Comparison of ENCODE assay signal across 9 cellular contexts in the genomic region with DNA sequence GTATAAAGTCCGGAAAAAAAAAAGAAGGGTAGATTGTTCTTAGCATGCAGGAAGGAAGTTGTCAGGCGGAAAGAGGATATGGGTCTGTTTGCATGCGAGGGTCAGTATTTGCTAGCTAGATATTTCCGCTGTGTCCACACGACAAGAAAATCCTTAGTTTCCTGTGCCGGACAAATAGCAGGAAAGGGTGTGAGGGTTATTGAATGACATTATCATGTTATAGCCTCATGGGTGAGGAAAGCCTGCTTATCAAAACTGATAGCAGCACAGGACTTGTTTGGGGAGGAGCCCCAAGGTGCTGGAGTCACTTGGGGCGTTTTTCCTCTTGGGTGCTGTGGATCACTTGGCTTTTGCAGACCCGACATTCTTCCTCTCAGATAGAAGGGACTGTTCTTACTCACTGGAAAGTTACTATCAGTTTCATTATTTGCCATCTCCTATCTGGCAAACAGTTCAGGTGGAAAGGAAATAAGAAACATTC.
DNase-seq lines count a peak whose midpoint lies in the region; ATAC-seq, FAIRE-seq and TF ChIP-seq lines count a peak whose summit lies in the region.
"Had no signal": no experiment of that assay in that cellular context is flagged by ENCODE, and none has a peak within 500 bp of the region (broad histone marks: within the 10 kb centered on the region; RNA-seq: fewer than 3 reads in every experiment).

No MANE protein-coding gene starts in this region.

- peaks cover 29% of the 10 kb centered on the region for H3K4me1 Mint-ChIP-seq in nephron
- peaks cover 8% of the 10 kb centered on the region for H3K4me1 Mint-ChIP-seq in activated T-helper 2 cell treated with anti-CD3 and anti-CD28 coated beads, Interferon-gamma antibody, Interleukin-2, Interleukin-4, amounts not matched to agents 10 μg/mL and 5 μg/mL and 100 μg/mL, durations not matched to agents 14 hours and 24 hours and 36 hours (ENCODE audit: low read depth)

- H3K4me3 Mint-ChIP-seq in nephron, result no peak overlapping the region
- no peak overlapping the region for H3K4me3 Mint-ChIP-seq in activated T-helper 2 cell treated with anti-CD3 and anti-CD28 coated beads, Interferon-gamma antibody, Interleukin-2, Interleukin-4, amounts not matched to agents 10 μg/mL and 5 μg/mL and 100 μg/mL, durations not matched to agents 14 hours and 24 hours and 36 hours (ENCODE audit: low read depth)

- DNase-seq in GM12878 (ENCODE audit: low read depth, low spot score) (no peak), CD1c-positive myeloid dendritic cell (ENCODE audit: extremely low spot score) (no peak), GM10248 (ENCODE audit: extremely low spot score) (no peak), GM23248 (no peak)
- no peak for DNase-seq in activated T-helper 2 cell treated with anti-CD3 and anti-CD28 coated beads, Interferon-gamma antibody, Interleukin-2, Interleukin-4, amounts not matched to agents 10 μg/mL and 5 μg/mL and 100 μg/mL, durations not matched to agents 14 hours and 24 hours and 36 hours (ENCODE audit: low spot score)

- no peak for TF ChIP-seq EP300 in GM12878 (IDR thresholded peaks at IDR 0.05; ENCODE audit: borderline replicate concordance in 1 of 2, control insufficient read depth in 1 of 2, low read depth in 2 of 2, low read length in 2 of 2)

- FAIRE-seq in GM12878 (lab: Jason Lieb, UNC), result no peak

- TF ChIP-seq CTCF in GM12878 (IDR thresholded peaks at IDR 0.05 in 2 of 3, conservative IDR thresholded peaks at IDR 0.05 in 1 of 3; ENCODE audit: control insufficient read depth in 2 of 3, extremely low read depth in 1 of 3, insufficient read depth in 1 of 3, low read depth in 3 of 3, low read length in 3 of 3), result no peak
- TF ChIP-seq CTCF in nephron (IDR thresholded peaks at IDR 0.05; ENCODE audit: unreplicated experiment in 3 of 3), result no peak
- no peak for TF ChIP-seq CTCF in GM10248 (IDR thresholded peaks at IDR 0.05; ENCODE audit: control extremely low read depth, extremely low read depth, low read depth, missing control alignments)

- no peak overlapping the region for H3K4me3 ChIP-seq in GM12878
- no peak overlapping the region for H3K4me3 ChIP-seq in GM23248
- H3K4me3 ChIP-seq: tibial nerve had no signal

- H3K79me2 ChIP-seq in GM12878 (ENCODE audit: control insufficient read depth, insufficient read depth, low read length) (no peaks in the 10 kb centered on the region), GM23248 (ENCODE audit: insufficient read depth) (no peaks in the 10 kb centered on the region)

- H3K4me1 ChIP-seq in GM12878 (ENCODE audit: control insufficient read depth, insufficient read depth, low read length) (no peaks in the 10 kb centered on the region), GM23248 (ENCODE audit: insufficient read depth) (peaks cover 10% of the 10 kb centered on the region; the same call in 1 of the 2 replicates)

- no peaks in the 10 kb centered on the region for H3K9me3 ChIP-seq in GM12878 (replicated peaks; ENCODE audit: control insufficient read depth, insufficient read depth, low read length)
- no peaks in the 10 kb centered on the region for H3K9me3 ChIP-seq in GM23248 (ENCODE audit: low read depth)
- H3K9me3 ChIP-seq: tibial nerve had no signal

- H3K9ac ChIP-seq in GM12878 (ENCODE audit: control insufficient read depth, insufficient read depth, low read length), result no peak overlapping the region
- no peak overlapping the region for H3K9ac ChIP-seq in GM23248

- ATAC-seq in GM18858 (IDR thresholded peaks at IDR 0.05; ENCODE audit: unreplicated experiment) (peak; percentile 66), HG02981 (IDR thresholded peaks at IDR 0.05; ENCODE audit: unreplicated experiment) (peak; percentile 59), GM12878 (peak; percentile 62)

- H3K9me2 ChIP-seq in GM23248 (ENCODE audit: insufficient read depth), result no peaks in the 10 kb centered on the region; the same call in 1 of the 2 replicates

- H3K27me3 ChIP-seq in GM12878 (replicated peaks in 1 of 2; ENCODE audit: control insufficient read depth in 2 of 2, insufficient read depth in 2 of 2, low read length in 1 of 2), result no peaks in the 10 kb centered on the region
- no peaks in the 10 kb centered on the region for H3K27me3 ChIP-seq in GM23248 (replicated peaks; ENCODE audit: insufficient read depth)
- H3K27me3 ChIP-seq: tibial nerve had no signal

- no peaks in the 10 kb centered on the region for H3K36me3 Mint-ChIP-seq in nephron (ENCODE audit: low read depth)
- H3K36me3 Mint-ChIP-seq in activated T-helper 2 cell treated with anti-CD3 and anti-CD28 coated beads, Interferon-gamma antibody, Interleukin-2, Interleukin-4, amounts not matched to agents 10 μg/mL and 5 μg/mL and 100 μg/mL, durations not matched to agents 14 hours and 24 hours and 36 hours (ENCODE audit: low read depth), result no peaks in the 10 kb centered on the region

- TF ChIP-seq POLR2A in GM12878 (IDR thresholded peaks at IDR 0.05; ENCODE audit: low read depth, low read length), result no peak

- in situ Hi-C loops in GM12878 (cut with MboI), result no loop called here
- in situ Hi-C loops in GM23248 (cut with MboI), result no loop called here

- H2AFZ ChIP-seq in GM12878 (ENCODE audit: control insufficient read depth, low read depth, low read length) (no peak overlapping the region), GM23248 (no peak overlapping the region)

- H3K27ac Mint-ChIP-seq in nephron, result peak overlapping the region; percentile 12 to 66 (median 34)
- H3K27ac Mint-ChIP-seq in activated T-helper 2 cell treated with anti-CD3 and anti-CD28 coated beads, Interferon-gamma antibody, Interleukin-2, Interleukin-4, amounts not matched to agents 10 μg/mL and 5 μg/mL and 100 μg/mL, durations not matched to agents 14 hours and 24 hours and 36 hours, result no peak overlapping the region

- peaks cover 6% of the 10 kb centered on the region; the same call in 1 of the 2 replicates for H3F3A ChIP-seq in GM23248 (ENCODE audit: insufficient read depth)

- CTCF ChIA-PET in GM12878 (lab: Yijun Ruan, JAX) (no interaction called here), GM10248 (lab: Yijun Ruan, JAX) (interaction anchor here (1.0 kb wide), 2 partner anchors 11 to 55 kb away, joined by 3 read pairs; no protein-coding TSS in a partner anchor)

- H3K36me3 ChIP-seq in GM12878 (ENCODE audit: control insufficient read depth in 2 of 2, insufficient read depth in 2 of 2, low read length in 1 of 2) (no peaks in the 10 kb centered on the region), GM23248 (ENCODE audit: low read depth) (no peaks in the 10 kb centered on the region)
- H3K36me3 ChIP-seq: tibial nerve had no signal

- no TSS peak for BruUV-seq in GM12878 (replicated peaks; lab: Mats Ljungman, UMichigan)

- H4K20me1 ChIP-seq in GM12878 (ENCODE audit: control insufficient read depth, insufficient read depth), result no peaks in the 10 kb centered on the region
- H4K20me1 ChIP-seq in GM23248 (ENCODE audit: insufficient read depth), result no peaks in the 10 kb centered on the region

- WGBS in GM12878 (ENCODE audit: insufficient coverage, insufficient replicate concordance, low lambda C conversion rate, missing lambda C conversion rate), result 19% methylated on average over 8 of the region's 8 CpGs
- 95 to 96% methylated on average over 8 of the region's 8 CpGs for WGBS in GM23248 (ENCODE audit: low coverage in 1 of 2, low lambda C conversion rate in 2 of 2, missing lambda C conversion rate in 2 of 2), 2 experiments

- H3K9me3 Mint-ChIP-seq in nephron, result no peaks in the 10 kb centered on the region
- H3K9me3 Mint-ChIP-seq in activated T-helper 2 cell treated with anti-CD3 and anti-CD28 coated beads, Interferon-gamma antibody, Interleukin-2, Interleukin-4, amounts not matched to agents 10 μg/mL and 5 μg/mL and 100 μg/mL, durations not matched to agents 14 hours and 24 hours and 36 hours, result no peaks in the 10 kb centered on the region

- peak overlapping the region; percentile 1; the same call in 1 of the 2 replicates for H3K4me2 ChIP-seq in GM12878 (ENCODE audit: control insufficient read depth, insufficient read depth)
- H3K4me2 ChIP-seq in GM23248 (ENCODE audit: unreplicated experiment), result no peak overlapping the region

- POLR2A ChIA-PET in GM12878 (lab: Charles Lee) (no interaction called here), GM10248 (lab: Yijun Ruan, JAX) (interaction anchor here (0.6 kb wide), 1 partner anchor 699 kb away, joined by 3 read pairs; no protein-coding TSS in a partner anchor)

- H3K27me3 Mint-ChIP-seq in nephron (ENCODE audit: low read depth), result no peaks in the 10 kb centered on the region
- no peaks in the 10 kb centered on the region for H3K27me3 Mint-ChIP-seq in activated T-helper 2 cell treated with anti-CD3 and anti-CD28 coated beads, Interferon-gamma antibody, Interleukin-2, Interleukin-4, amounts not matched to agents 10 μg/mL and 5 μg/mL and 100 μg/mL, durations not matched to agents 14 hours and 24 hours and 36 hours (ENCODE audit: low read depth)

- H3K27ac ChIP-seq in GM12878 (ENCODE audit: control insufficient read depth, insufficient read depth) (no peak overlapping the region), GM23248 (no peak overlapping the region)
- H3K27ac ChIP-seq: tibial nerve had no signal

- RAD21 ChIA-PET in GM12878 (lab: Charles Lee; ENCODE audit: unreplicated experiment), result no interaction called here

- intact Hi-C loops in GM12878 (cut with micrococcal nuclease; ENCODE audit: unreplicated experiment), result loop anchor here (10.0 kb wide), 1 partner anchor 138 kb away; no protein-coding TSS in a partner anchor
- intact Hi-C loops in activated T-helper 2 cell treated with anti-CD3 and anti-CD28 coated beads, Interferon-gamma antibody, Interleukin-2, Interleukin-4, amounts not matched to agents 10 μg/mL and 5 μg/mL and 100 μg/mL, durations not matched to agents 14 hours and 24 hours and 36 hours (cut with micrococcal nuclease), result no loop called here

- SMC1A ChIA-PET in GM12878 (lab: Charles Lee; ENCODE audit: uncharacterized antibody, unreplicated experiment), result interaction anchor here (1.0 to 1.5 kb wide), 3 partner anchors 8 to 121 kb away, joined by 3 read pairs; no protein-coding TSS in a partner anchor

- TF ChIP-seq RAD21 in GM12878 (IDR thresholded peaks at IDR 0.05; ENCODE audit: insufficient read depth, low read depth, low read length), result no peak

TF ChIP-seq in GM12878, 131 proteins besides CTCF, POLR2A, EP300 and RAD21:
- TF ChIP-seq JUNB (IDR thresholded peaks at IDR 0.05) (0 out of 2 replicates have a peak, but pooled peaks have one; percentile 22), FOXM1 (IDR thresholded peaks at IDR 0.05; ENCODE audit: low read depth, low read length) (no peak)
